ENCODE assay signal across 32 cellular contexts in the genomic region with DNA sequence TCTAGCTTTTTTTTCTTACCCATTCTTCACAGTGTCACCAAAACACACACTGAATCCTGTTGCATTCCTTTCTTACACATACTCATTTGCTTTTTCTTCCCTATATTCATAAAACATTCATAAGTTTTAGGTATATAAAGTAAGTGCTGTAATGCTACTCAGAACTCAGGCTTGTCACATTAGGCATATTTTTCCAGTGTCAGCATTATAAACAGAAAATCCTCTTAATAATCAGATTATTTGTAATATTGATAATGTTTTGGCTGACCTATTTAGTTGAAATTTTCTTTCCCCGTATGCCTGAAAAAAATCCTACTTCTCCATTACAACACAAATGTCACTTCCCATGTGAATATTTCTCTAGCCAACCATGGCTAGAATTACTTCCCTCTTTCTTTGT.
"Had no signal": no experiment of that assay in that cellular context is flagged by ENCODE, and none has a peak within 500 bp of the region (broad histone marks: within the 10 kb centered on the region; RNA-seq: fewer than 3 reads in every experiment).

No MANE protein-coding gene starts in this region.

- H3K27me3 ChIP-seq: adrenal gland, MG63 had no signal

- H3K4me1 ChIP-seq: adrenal gland had no signal

- H3K9me3 ChIP-seq: adrenal gland, MG63 had no signal

- ATAC-seq: activated CD4-positive, alpha-beta T cell treated with anti-CD3 and anti-CD28 coated beads for 36 hours; activated CD4-positive, CD25-positive, alpha-beta regulatory T cell treated with anti-CD3 and anti-CD28 coated beads, Interleukin-2, amount 50 U/mL, for 24 hours; activated CD8-positive, alpha-beta T cell treated with anti-CD3 and anti-CD28 coated beads, Interleukin-2, amount 10 ng/mL, durations not matched to agents 7 days and 5 days; activated naive CD4-positive, alpha-beta T cell treated with anti-CD3 and anti-CD28 coated beads, Interleukin-2, amount 50 U/mL, for 72 hours; activated T-cell treated with anti-CD3 and anti-CD28 coated beads, Interleukin-2, amount 50 U/mL, for 4 hours; Panc1; SK-N-SH treated with all-trans-retinoic acid at 6 μM for 48 hours; WTC11 had no signal

- H3K36me3 ChIP-seq: adrenal gland, MG63 had no signal

- H3K27ac ChIP-seq: adrenal gland had no signal

- FAIRE-seq: astrocyte, bronchial epithelial cell had no signal

- H3K4me3 ChIP-seq: adrenal gland, MG63 had no signal

- DNase-seq: activated CD4-positive, alpha-beta T cell treated with anti-CD3 and anti-CD28 coated beads for 36 hours; activated CD4-positive, alpha-beta T cell treated with anti-CD3 and anti-CD28 coated beads, Interleukin-2, amount 10 ng/mL, durations not matched to agents 7 days and 5 days; activated CD4-positive, alpha-beta T cell treated with anti-CD3 and anti-CD28 coated beads, Interleukin-2, amount 50 U/mL, for 48 hours; activated CD8-positive, alpha-beta T cell treated with anti-CD3 and anti-CD28 coated beads, Interleukin-2, amount 10 ng/mL, durations not matched to agents 7 days and 5 days; activated gamma-delta T cell treated with Interleukin-2 at 50 U/mL for 16 hours; activated naive CD4-positive, alpha-beta T cell treated with anti-CD3 and anti-CD28 coated beads for 36 hours; activated T-cell treated with anti-CD3 and anti-CD28 coated beads for 4 hours; activated T-cell treated with anti-CD3 and anti-CD28 coated beads, Interleukin-2, amount 50 U/mL, for 4 hours; adrenal gland; caudate nucleus; cerebellar nuclear complex; Kasumi-1; KG1; MG63; NCI-H1092; NCI-H1436 treated with DMSO at 0.1 percent for 48 hours; NCI-H1694 treated with DMSO at 0.1 percent for 48 hours; NCI-H2029 treated with DMSO at 0.1 percent for 48 hours; NCI-H2107; NCI-H2171; NCI-H510A; NCI-H526; NCI-H748 treated with DMSO at 0.1 percent for 48 hours; NK-92 treated with Interleukin-12 subunit alpha and Interleukin-12 subunit beta, amount 100 ng/mL, for 24 hours; SHP77 had no signal
